8 cellular contexts compared by ENCODE assay signal in genomic region chr17:42535400-42536047, GRCh38. TPM values are rescaled to one million over a fixed set of nuclear protein-coding genes. Genes with fewer than 3 reads are reported as not detected.
DNase-seq lines count a peak whose midpoint lies in the region; ATAC-seq and TF ChIP-seq lines count a peak whose summit lies in the region.

No MANE protein-coding gene starts in this region.

- H3K27me3 ChIP-seq in muscle layer of duodenum (ENCODE audit: low read depth, low read length): no peaks in the 10 kb centered on the region

- peaks cover 10% of the 10 kb centered on the region for H3K36me3 Mint-ChIP-seq in chondrocyte (ENCODE audit: low read depth)

- peak overlapping the region; percentile 56 for H3K4me3 ChIP-seq in LNCaP clone FGC (ENCODE audit: low read depth, low read length)
- peak overlapping the region; percentile 57 to 80 for H3K4me3 ChIP-seq in muscle layer of duodenum (ENCODE audit: low read depth in 1 of 2, low read length in 2 of 2)

- ATAC-seq in GM18870 (IDR thresholded peaks at IDR 0.05; ENCODE audit: unreplicated experiment): peak; percentile 10

- H3K4me1 Mint-ChIP-seq in chondrocyte (ENCODE audit: low read depth): peaks cover 34% of the 10 kb centered on the region

- H3K9me3 Mint-ChIP-seq in chondrocyte (ENCODE audit: low read depth): no peaks in the 10 kb centered on the region

- peak overlapping the region; percentile 93 for H3K27ac ChIP-seq in muscle layer of duodenum (ENCODE audit: low read length)

- no peaks in the 10 kb centered on the region for H3K27me3 Mint-ChIP-seq in chondrocyte (ENCODE audit: low read depth)

- peak overlapping the region; percentile 99 for H3K27ac Mint-ChIP-seq in chondrocyte (ENCODE audit: unreplicated experiment)

- no peak for DNase-seq in LNCaP clone FGC (ENCODE audit: low read depth)
- DNase-seq in chondrocyte (ENCODE audit: low spot score): no peak
- DNase-seq in NCI-H2107 treated with DMSO at 0.1 percent for 48 hours (lab: John Stamatoyannopoulos, UW; ENCODE audit: unreplicated experiment): no peak
- DNase-seq in Ammon's horn (ENCODE audit: low spot score): no peak
- no peak for DNase-seq in stimulated activated CD4-positive, alpha-beta T cell treated with anti-CD3 and anti-CD28 coated beads, Interleukin-12 subunit alpha, Interleukin-12 subunit beta, amount 100 ng/mL, for 4 hours
- DNase-seq in GM10266 (ENCODE audit: extremely low spot score): no peak

- H3K36me3 ChIP-seq in muscle layer of duodenum (ENCODE audit: control insufficient read depth in 1 of 2, insufficient read depth in 2 of 2, low read length in 2 of 2): peaks cover 8 to 16% of the 10 kb centered on the region in 2 donors

- H3K4me1 ChIP-seq in muscle layer of duodenum (ENCODE audit: control insufficient read depth in 1 of 2, insufficient read depth in 2 of 2, low read length in 2 of 2): peaks cover 12 to 33% of the 10 kb centered on the region in 2 donors

- no peaks in the 10 kb centered on the region for H3K9me3 ChIP-seq in muscle layer of duodenum (ENCODE audit: control insufficient read depth in 1 of 2, low read length in 2 of 2)

- H3K4me3 Mint-ChIP-seq in chondrocyte (ENCODE audit: unreplicated experiment): peak overlapping the region; percentile 71

- TF ChIP-seq CTCF in LNCaP clone FGC (IDR thresholded peaks at IDR 0.05; ENCODE audit: control insufficient read depth, extremely low read depth, insufficient read depth) (no peak), chondrocyte (IDR thresholded peaks at IDR 0.05) (no peak), GM10266 (IDR thresholded peaks at IDR 0.05; ENCODE audit: control insufficient read depth, insufficient read depth, low read depth, missing control alignments) (no peak)

RNA-seq across cellular contexts. Expression of gene NAGLU, which starts 0.5 kb away (rescaled TPM):
- total RNA-seq in chondrocyte: 64.5 to 68.7 TPM (median 66.4 TPM) in 3 replicates

RNA-seq across cellular contexts. Expression of gene HSD17B1, which starts 17.2 kb away (rescaled TPM):
- total RNA-seq in chondrocyte: 1.4 to 2.6 TPM (median 1.4 TPM) in 3 replicates

RNA-seq across cellular contexts. Expression of gene COASY, which starts 26.4 kb away (rescaled TPM):
- 31.2 to 57.3 TPM (median 37.1 TPM) in 3 replicates for total RNA-seq in chondrocyte

RNA-seq across cellular contexts. Expression of gene MLX, which starts 31.4 kb away (rescaled TPM):
- 30.1 to 37.0 TPM (median 30.3 TPM) in 3 replicates for total RNA-seq in chondrocyte

RNA-seq across cellular contexts. Expression of gene PSMC3IP, which starts 42.0 kb away (rescaled TPM):
- 4.9 to 13.0 TPM (median 6.1 TPM) in 3 replicates for total RNA-seq in chondrocyte
